Comparison of ENCODE assay signal across 9 cellular contexts in genomic region chr15:88243895-88244787, GRCh38. TPM values are rescaled to one million over a fixed set of nuclear protein-coding genes. Genes with fewer than 3 reads are reported as not detected.
DNase-seq lines count a peak whose midpoint lies in the region; ATAC-seq and TF ChIP-seq lines count a peak whose summit lies in the region.
"Had no signal": no experiment of that assay in that cellular context is flagged by ENCODE, and none has a peak within 500 bp of the region (broad histone marks: within the 10 kb centered on the region; RNA-seq: fewer than 3 reads in every experiment).

No MANE protein-coding gene starts in this region.

- intact Hi-C loops in mucosa of descending colon (cut with DNase I, micrococcal nuclease), result no loop called here

- H3K36me3 ChIP-seq in mucosa of descending colon (ENCODE audit: low read depth), result no peaks in the 10 kb centered on the region

- no peaks in the 10 kb centered on the region for H3K9me3 Mint-ChIP-seq in brain
- H3K9me3 Mint-ChIP-seq: naive thymus-derived CD8-positive, alpha-beta T cell had no signal

- peak; percentile 55 for ATAC-seq in GM21360 (IDR thresholded peaks at IDR 0.05; ENCODE audit: unreplicated experiment)
- peak; percentile 40 for ATAC-seq in mucosa of descending colon
- ATAC-seq: naive thymus-derived CD8-positive, alpha-beta T cell had no signal

- no peaks in the 10 kb centered on the region for H3K36me3 Mint-ChIP-seq in brain
- H3K36me3 Mint-ChIP-seq: naive thymus-derived CD8-positive, alpha-beta T cell had no signal

- no peak overlapping the region for H3K4me3 Mint-ChIP-seq in brain
- H3K4me3 Mint-ChIP-seq: naive thymus-derived CD8-positive, alpha-beta T cell had no signal

- peak overlapping the region in 2 of 5 experiments; percentile 51 to 62 for H3K27ac Mint-ChIP-seq in brain
- H3K27ac Mint-ChIP-seq: naive thymus-derived CD8-positive, alpha-beta T cell had no signal

- TF ChIP-seq CTCF in brain (conservative IDR thresholded peaks at IDR 0.05) (peak; percentile 56 to 68), mucosa of descending colon (IDR thresholded peaks at IDR 0.05) (peak; percentile 17)

- no peaks in the 10 kb centered on the region for H3K4me1 ChIP-seq in mucosa of descending colon (ENCODE audit: low read depth)

- H3K9me3 ChIP-seq in mucosa of descending colon, result no peaks in the 10 kb centered on the region

- no peak overlapping the region for H3K4me3 ChIP-seq in mucosa of descending colon

- no peaks in the 10 kb centered on the region for H3K27me3 Mint-ChIP-seq in brain

- DNase-seq in DMS53 (lab: John Stamatoyannopoulos, UW) (peak; percentile 39), DMS53 treated with DMSO at 0.1 percent for 48 hours (lab: John Stamatoyannopoulos, UW; ENCODE audit: unreplicated experiment) (no peak), NCI-H1694 (lab: John Stamatoyannopoulos, UW) (peak; percentile 40), mucosa of descending colon (peak in 1 of 3 donors; percentile 32), DMS153 (lab: John Stamatoyannopoulos, UW) (no peak), GF-D8 (lab: John Stamatoyannopoulos, UW) (no peak)

- peaks cover 57% of the 10 kb centered on the region for H3K4me1 Mint-ChIP-seq in brain

RNA-seq across cellular contexts. Expression of gene NTRK3, which starts 12.4 kb away (rescaled TPM):
- polyA plus RNA-seq in brain (ENCODE audit: insufficient read depth, low read depth, low replicate concordance), result 12.5 TPM
- total RNA-seq in mucosa of descending colon, result 1 to 10 TPM in 2 of 3 donors, under 1 TPM in 1; 0.78 to 2.8 (median 2.1) TPM
- total RNA-seq: naive thymus-derived CD8-positive, alpha-beta T cell had no signal
- polyA plus RNA-seq: naive thymus-derived CD8-positive, alpha-beta T cell had no signal

Comparison
In these comparisons a context has a peak if more than half of its experiments do, and no peak if none do; other contexts are left out.
1. DNase-seq: peak in DMS53 (single experiment) and NCI-H1694 (single experiment); none in DMS53 treated with DMSO at 0.1 percent for 48 hours (single experiment), DMS153 (single experiment) and GF-D8 (single experiment).